Comparison of ENCODE assay signal across 8 cellular contexts in the genomic region with DNA sequence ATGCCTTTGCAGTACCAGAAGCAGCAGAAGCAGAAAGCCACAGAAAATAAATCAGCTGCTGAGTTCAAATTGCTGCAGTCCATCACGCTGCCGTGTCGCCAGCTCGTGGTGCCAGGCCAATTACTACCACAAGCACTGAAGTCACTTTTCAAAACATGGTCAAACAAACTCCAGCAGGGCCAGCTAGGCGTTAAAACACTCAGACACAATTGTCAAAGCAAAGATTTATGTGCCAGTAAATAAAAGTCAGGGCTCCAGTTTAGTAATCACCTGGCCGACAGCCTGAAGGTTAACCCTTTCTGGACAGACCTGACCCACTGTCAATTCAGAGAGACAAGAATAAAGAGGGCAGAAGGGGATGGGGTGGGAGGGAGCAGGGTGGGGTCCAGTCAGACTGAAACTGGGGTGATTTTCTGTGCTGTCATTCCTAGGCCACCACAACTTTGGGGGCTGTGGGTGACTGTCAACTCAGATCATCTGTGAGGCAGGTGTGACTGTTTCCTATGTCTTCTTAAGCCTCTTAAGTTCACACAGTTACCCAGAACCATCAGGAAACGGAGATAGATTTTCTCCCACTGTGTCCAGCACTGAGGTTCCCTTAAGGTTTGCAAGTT.
DNase-seq lines count a peak whose midpoint lies in the region; ATAC-seq, FAIRE-seq and TF ChIP-seq lines count a peak whose summit lies in the region.

No MANE protein-coding gene starts in this region.

- peak overlapping the region; percentile 48 for H3K4me3 Mint-ChIP-seq in activated T-helper 17 cell treated with anti-CD3 and anti-CD28 coated beads, Interleukin-2, amount 50 U/mL, for 72 hours
- peak overlapping the region; percentile 72 for H3K4me3 Mint-ChIP-seq in stimulated activated effector memory CD8-positive, alpha-beta T cell treated with anti-CD3 and anti-CD28 coated beads, Interleukin-12 subunit alpha, Interleukin-12 subunit beta, amount 100 ng/mL, for 72 hours

- H3K36me3 ChIP-seq in upper lobe of left lung (no peaks in the 10 kb centered on the region), kidney (ENCODE audit: control insufficient read depth in 1 of 2, insufficient read depth in 2 of 2, low read length in 2 of 2) (no peaks in the 10 kb centered on the region)

- peak; percentile 65 for TF ChIP-seq EP300 in Ishikawa (IDR thresholded peaks at IDR 0.05; ENCODE audit: borderline replicate concordance)
- no peak for TF ChIP-seq EP300 in upper lobe of left lung (IDR thresholded peaks at IDR 0.05)

- H3K4me3 ChIP-seq in upper lobe of left lung: peak overlapping the region in 1 of 4 donors; percentile 6
- H3K4me3 ChIP-seq in kidney (ENCODE audit: low read length in 2 of 2): no peak overlapping the region

- no peaks in the 10 kb centered on the region for H3K27me3 Mint-ChIP-seq in activated T-helper 17 cell treated with anti-CD3 and anti-CD28 coated beads, Interleukin-2, amount 50 U/mL, for 72 hours

- H3K4me1 Mint-ChIP-seq in activated T-helper 17 cell treated with anti-CD3 and anti-CD28 coated beads, Interleukin-2, amount 50 U/mL, for 72 hours: peaks cover 9% of the 10 kb centered on the region
- peaks cover 48% of the 10 kb centered on the region for H3K4me1 Mint-ChIP-seq in stimulated activated effector memory CD8-positive, alpha-beta T cell treated with anti-CD3 and anti-CD28 coated beads, Interleukin-12 subunit alpha, Interleukin-12 subunit beta, amount 100 ng/mL, for 72 hours

- intact Hi-C loops in kidney (cut with DNase I): no loop called here

- TF ChIP-seq POLR2A in upper lobe of left lung (IDR thresholded peaks at IDR 0.05): peak in 1 of 4 donors; percentile 9

- peak; percentile 10; the same call in 1 of the 2 replicates for TF ChIP-seq RAD21 in Ishikawa (IDR thresholded peaks at IDR 0.05; ENCODE audit: low read depth)

- ATAC-seq in GM18498 (IDR thresholded peaks at IDR 0.05; ENCODE audit: unreplicated experiment) (peak; percentile 51), GM21529 (IDR thresholded peaks at IDR 0.05; ENCODE audit: unreplicated experiment) (peak; percentile 50), upper lobe of left lung (ENCODE audit: low FRiP score in 2 of 2) (no peak)
- ATAC-seq in activated T-helper 17 cell treated with anti-CD3 and anti-CD28 coated beads, Interleukin-2, amount 50 U/mL, for 72 hours (replicated peaks): peak; percentile 83
- peak; percentile 96 for ATAC-seq in stimulated activated effector memory CD8-positive, alpha-beta T cell treated with anti-CD3 and anti-CD28 coated beads, Interleukin-12 subunit alpha, Interleukin-12 subunit beta, amount 100 ng/mL, for 72 hours

- FAIRE-seq in kidney (lab: Jason Lieb, UNC): no peak

- peak overlapping the region in 1 of 4 donors; percentile 73 for H3K27ac ChIP-seq in upper lobe of left lung
- H3K27ac ChIP-seq in kidney (ENCODE audit: low read depth in 2 of 2, low read length in 2 of 2): no peak overlapping the region

- H3K27ac Mint-ChIP-seq in activated T-helper 17 cell treated with anti-CD3 and anti-CD28 coated beads, Interleukin-2, amount 50 U/mL, for 72 hours: peak overlapping the region; percentile 61
- peak overlapping the region; percentile 74 for H3K27ac Mint-ChIP-seq in stimulated activated effector memory CD8-positive, alpha-beta T cell treated with anti-CD3 and anti-CD28 coated beads, Interleukin-12 subunit alpha, Interleukin-12 subunit beta, amount 100 ng/mL, for 72 hours

- DNase-seq in stimulated activated effector memory CD8-positive, alpha-beta T cell treated with anti-CD3 and anti-CD28 coated beads, Interleukin-12 subunit alpha, Interleukin-12 subunit beta, amount 100 ng/mL, for 72 hours (ENCODE audit: low spot score in 2 of 2): peak in 1 of 2 donors; percentile 84
- DNase-seq in CD1c-positive myeloid dendritic cell (ENCODE audit: extremely low spot score) (no peak), upper lobe of left lung (no peak), kidney (no peak)

- H3K9me3 ChIP-seq in upper lobe of left lung (no peaks in the 10 kb centered on the region), kidney (ENCODE audit: control insufficient read depth in 1 of 2, low read length in 2 of 2) (no peaks in the 10 kb centered on the region)

- 45 to 53% methylated on average over 7 of the region's 7 CpGs for WGBS in upper lobe of left lung, 2 donors

- H3K9ac ChIP-seq in kidney (ENCODE audit: low read length in 2 of 2): no peak overlapping the region

- H3K27me3 ChIP-seq in upper lobe of left lung: no peaks in the 10 kb centered on the region

- no peaks in the 10 kb centered on the region for H3K36me3 Mint-ChIP-seq in activated T-helper 17 cell treated with anti-CD3 and anti-CD28 coated beads, Interleukin-2, amount 50 U/mL, for 72 hours (ENCODE audit: low read depth)
- H3K36me3 Mint-ChIP-seq in stimulated activated effector memory CD8-positive, alpha-beta T cell treated with anti-CD3 and anti-CD28 coated beads, Interleukin-12 subunit alpha, Interleukin-12 subunit beta, amount 100 ng/mL, for 72 hours: peaks cover 5% of the 10 kb centered on the region

- H3K4me1 ChIP-seq in upper lobe of left lung (peaks cover 0 to 36% (median 2%) of the 10 kb centered on the region in 4 donors), kidney (ENCODE audit: control insufficient read depth in 1 of 2, insufficient read depth in 1 of 2, low read depth in 1 of 2, low read length in 2 of 2) (no peaks in the 10 kb centered on the region)

- no peaks in the 10 kb centered on the region for H3K9me3 Mint-ChIP-seq in activated T-helper 17 cell treated with anti-CD3 and anti-CD28 coated beads, Interleukin-2, amount 50 U/mL, for 72 hours
- H3K9me3 Mint-ChIP-seq in stimulated activated effector memory CD8-positive, alpha-beta T cell treated with anti-CD3 and anti-CD28 coated beads, Interleukin-12 subunit alpha, Interleukin-12 subunit beta, amount 100 ng/mL, for 72 hours: no peaks in the 10 kb centered on the region

- TF ChIP-seq CTCF in upper lobe of left lung (IDR thresholded peaks at IDR 0.05): no peak
- no peak for TF ChIP-seq CTCF in kidney (IDR thresholded peaks at IDR 0.05; ENCODE audit: borderline replicate concordance, extremely low read depth, insufficient read depth)

TF ChIP-seq in Ishikawa, 13 proteins besides CTCF, POLR2A, EP300 and RAD21:
- TF ChIP-seq ZBTB7A (IDR thresholded peaks at IDR 0.05; ENCODE audit: low read depth) (no peak), FOXM1 (IDR thresholded peaks at IDR 0.05; ENCODE audit: borderline replicate concordance, low read depth) (no peak), CEBPB (IDR thresholded peaks at IDR 0.05) (peak; percentile 64), NFIC (IDR thresholded peaks at IDR 0.05) (peak; percentile 83), TCF12 (IDR thresholded peaks at IDR 0.05; ENCODE audit: low read depth) (peak; percentile 69)
- TF ChIP-seq, protein P1, sequence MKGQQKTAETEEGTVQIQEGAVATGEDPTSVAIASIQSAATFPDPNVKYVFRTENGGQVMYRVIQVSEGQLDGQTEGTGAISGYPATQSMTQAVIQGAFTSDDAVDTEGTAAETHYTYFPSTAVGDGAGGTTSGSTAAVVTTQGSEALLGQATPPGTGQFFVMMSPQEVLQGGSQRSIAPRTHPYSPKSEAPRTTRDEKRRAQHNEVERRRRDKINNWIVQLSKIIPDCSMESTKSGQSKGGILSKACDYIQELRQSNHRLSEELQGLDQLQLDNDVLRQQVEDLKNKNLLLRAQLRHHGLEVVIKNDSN (IDR thresholded peaks at IDR 0.05): no peak
- TF ChIP-seq, protein P2, sequence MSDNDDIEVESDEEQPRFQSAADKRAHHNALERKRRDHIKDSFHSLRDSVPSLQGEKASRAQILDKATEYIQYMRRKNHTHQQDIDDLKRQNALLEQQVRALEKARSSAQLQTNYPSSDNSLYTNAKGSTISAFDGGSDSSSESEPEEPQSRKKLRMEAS (IDR thresholded peaks at IDR 0.05): 0 out of 2 replicates have a peak, but pooled peaks have one; percentile 39

Comparison
In these comparisons a context has a peak if more than half of its experiments do, and no peak if none do; other contexts are left out.
1. ATAC-seq: peak in GM18498 (single experiment), GM21529 (single experiment), activated T-helper 17 cell treated with anti-CD3 and anti-CD28 coated beads, Interleukin-2, amount 50 U/mL, for 72 hours (single experiment) and stimulated activated effector memory CD8-positive, alpha-beta T cell treated with anti-CD3 and anti-CD28 coated beads, Interleukin-12 subunit alpha, Interleukin-12 subunit beta, amount 100 ng/mL, for 72 hours (single experiment); none in upper lobe of left lung (0 of 2).